Comparison of ENCODE assay signal across 14 cellular contexts in genomic region chr3:129176051-129176450, GRCh38. TPM values are rescaled to one million over a fixed set of nuclear protein-coding genes. Genes with fewer than 3 reads are reported as not detected.
A peak's percentile ranks its signal among the peaks of the same experiment; 100 is the strongest.
DNase-seq lines count a peak whose midpoint lies in the region; ATAC-seq and TF ChIP-seq lines count a peak whose summit lies in the region.
"Had no signal": no experiment of that assay in that cellular context is flagged by ENCODE, and none has a peak within 500 bp of the region (broad histone marks: within the 10 kb centered on the region; RNA-seq: fewer than 3 reads in every experiment).

No MANE protein-coding gene starts in this region.

- H3K9me3 ChIP-seq in right cardiac atrium (ENCODE audit: control insufficient read depth, low read length) = no peaks in the 10 kb centered on the region
- no peaks in the 10 kb centered on the region for H3K9me3 ChIP-seq in WERI-Rb-1 (ENCODE audit: severe bottlenecking)

- H3K36me3 ChIP-seq in WERI-Rb-1 = peaks cover 82% of the 10 kb centered on the region

- intact Hi-C loops in left ventricle myocardium superior (cut with micrococcal nuclease) (no loop called here), cardiac septum (cut with DNase I) (no loop called here), right cardiac atrium (cut with DNase I) (no loop called here)

- DNase-seq in left ventricle myocardium superior (no peak), cardiac septum (ENCODE audit: low spot score) (no peak), right cardiac atrium (no peak), type B pancreatic cell (ENCODE audit: extremely low spot score, unreplicated experiment) (no peak), WERI-Rb-1 (no peak), T1000 (lab: John Stamatoyannopoulos, UW) (no peak), cortex of kidney (lab: John Stamatoyannopoulos, UW) (no peak)
- no peak for DNase-seq in activated CD8-positive, alpha-beta T cell treated with anti-CD3 and anti-CD28 coated beads, Interleukin-2, amount 10 ng/mL, durations not matched to agents 7 days and 5 days
- DNase-seq: activated CD4-positive, CD25-positive, alpha-beta regulatory T cell; DMS53; foreskin keratinocyte; NCI-H1694 treated with DMSO at 0.1 percent for 48 hours; OCI-M1 had no signal

- H3K27ac Mint-ChIP-seq in activated CD8-positive, alpha-beta T cell treated with anti-CD3 and anti-CD28 coated beads, Interleukin-2, amount 10 ng/mL, durations not matched to agents 7 days and 5 days = peak overlapping the region; percentile 23
- H3K27ac Mint-ChIP-seq in type B pancreatic cell = peak overlapping the region; percentile 1

- WGBS in right cardiac atrium = 53% methylated on average over 1 of the region's 1 CpG

- POLR2A ChIA-PET in activated CD8-positive, alpha-beta T cell treated with anti-CD3 and anti-CD28 coated beads, Interleukin-2, amount 10 ng/mL, durations not matched to agents 7 days and 5 days (lab: Charles Lee) = interaction anchor here (1.5 kb wide), 1 partner anchor 14 kb away, joined by 3 read pairs; no protein-coding TSS in a partner anchor

- TF ChIP-seq CTCF in type B pancreatic cell (conservative IDR thresholded peaks at IDR 0.05) (no peak), WERI-Rb-1 (IDR thresholded peaks at IDR 0.05; ENCODE audit: low read depth, low read length) (no peak)

- peaks cover 68% of the 10 kb centered on the region for H3K36me3 Mint-ChIP-seq in activated CD8-positive, alpha-beta T cell treated with anti-CD3 and anti-CD28 coated beads, Interleukin-2, amount 10 ng/mL, durations not matched to agents 7 days and 5 days (ENCODE audit: low read depth)
- H3K36me3 Mint-ChIP-seq in type B pancreatic cell = peaks cover 20% of the 10 kb centered on the region

- H3K27ac ChIP-seq in right cardiac atrium (ENCODE audit: low read length) (peak overlapping the region; percentile 24), WERI-Rb-1 (no peak overlapping the region)
- H3K27ac ChIP-seq: foreskin keratinocyte had no signal

- H3K27me3 ChIP-seq in right cardiac atrium (ENCODE audit: control insufficient read depth, insufficient read depth) = no peaks in the 10 kb centered on the region
- H3K27me3 ChIP-seq in WERI-Rb-1 (ENCODE audit: insufficient read depth, low read depth, severe bottlenecking) = no peaks in the 10 kb centered on the region
- H3K27me3 ChIP-seq: foreskin keratinocyte had no signal

- CTCF ChIA-PET in activated CD8-positive, alpha-beta T cell treated with anti-CD3 and anti-CD28 coated beads, Interleukin-2, amount 10 ng/mL, durations not matched to agents 7 days and 5 days (lab: Charles Lee) = interaction anchor here (3.1 kb wide), 1 partner anchor 14 kb away, joined by 15 read pairs; no protein-coding TSS in a partner anchor

- H3K4me3 Mint-ChIP-seq in activated CD8-positive, alpha-beta T cell treated with anti-CD3 and anti-CD28 coated beads, Interleukin-2, amount 10 ng/mL, durations not matched to agents 7 days and 5 days = no peak overlapping the region
- no peak overlapping the region for H3K4me3 Mint-ChIP-seq in type B pancreatic cell

- peak; percentile 35 for ATAC-seq in left ventricle myocardium superior
- ATAC-seq in activated CD8-positive, alpha-beta T cell treated with anti-CD3 and anti-CD28 coated beads, Interleukin-2, amount 10 ng/mL, durations not matched to agents 7 days and 5 days = no peak
- no peak for ATAC-seq in right cardiac atrium
- ATAC-seq: foreskin keratinocyte had no signal

- no peak overlapping the region for H3K4me3 ChIP-seq in right cardiac atrium (ENCODE audit: low read length)
- no peak overlapping the region for H3K4me3 ChIP-seq in WERI-Rb-1 (ENCODE audit: low read depth, low read length)

- peaks cover 8% of the 10 kb centered on the region for H3K4me1 ChIP-seq in right cardiac atrium (ENCODE audit: control insufficient read depth, insufficient read depth, low read length)

- no peaks in the 10 kb centered on the region for H3K9me3 Mint-ChIP-seq in activated CD8-positive, alpha-beta T cell treated with anti-CD3 and anti-CD28 coated beads, Interleukin-2, amount 10 ng/mL, durations not matched to agents 7 days and 5 days (ENCODE audit: insufficient read depth)
- no peaks in the 10 kb centered on the region for H3K9me3 Mint-ChIP-seq in type B pancreatic cell
- H3K9me3 Mint-ChIP-seq: brain had no signal

- H3K4me1 Mint-ChIP-seq in activated CD8-positive, alpha-beta T cell treated with anti-CD3 and anti-CD28 coated beads, Interleukin-2, amount 10 ng/mL, durations not matched to agents 7 days and 5 days (ENCODE audit: low read depth) = peaks cover 72% of the 10 kb centered on the region
- H3K4me1 Mint-ChIP-seq in type B pancreatic cell (ENCODE audit: unreplicated experiment) = peaks cover 22% of the 10 kb centered on the region

- no peaks in the 10 kb centered on the region for H3K27me3 Mint-ChIP-seq in activated CD8-positive, alpha-beta T cell treated with anti-CD3 and anti-CD28 coated beads, Interleukin-2, amount 10 ng/mL, durations not matched to agents 7 days and 5 days (ENCODE audit: low read depth)
- H3K27me3 Mint-ChIP-seq in type B pancreatic cell = no peaks in the 10 kb centered on the region
- H3K27me3 Mint-ChIP-seq: brain had no signal

RNA-seq across cellular contexts. Expression of gene CNBP, which starts 7.6 kb away (rescaled TPM):
- 531 TPM for total RNA-seq in left ventricle myocardium superior
- 458 TPM for total RNA-seq in cardiac septum
- 100 to 1,000 TPM; 263 to 273 TPM for total RNA-seq in activated CD8-positive, alpha-beta T cell treated with anti-CD3 and anti-CD28 coated beads, Interleukin-2, amount 10 ng/mL, durations not matched to agents 7 days and 5 days
- total RNA-seq in right cardiac atrium = 100 to 1,000 TPM; 368 to 537 (median 429) TPM
- 453 TPM for polyA plus RNA-seq in right cardiac atrium
- 238 and 260 TPM in 2 replicates for total RNA-seq in type B pancreatic cell (ENCODE audit: low replicate concordance)

RNA-seq across cellular contexts. Expression of gene ISY1, which starts 15.2 kb away (rescaled TPM):
- 25.9 TPM for total RNA-seq in left ventricle myocardium superior
- 23.9 TPM for total RNA-seq in cardiac septum
- total RNA-seq in activated CD8-positive, alpha-beta T cell treated with anti-CD3 and anti-CD28 coated beads, Interleukin-2, amount 10 ng/mL, durations not matched to agents 7 days and 5 days = 10 to 100 TPM; 57.9 to 65.7 TPM
- 10 to 100 TPM; 22.7 to 30.6 (median 27.3) TPM for total RNA-seq in right cardiac atrium
- 17.4 TPM for polyA plus RNA-seq in right cardiac atrium
- 33.2 and 35.6 TPM in 2 replicates for total RNA-seq in type B pancreatic cell (ENCODE audit: low replicate concordance)

RNA-seq across cellular contexts. Expression of gene RAB43, which starts 54.4 kb away (rescaled TPM):
- total RNA-seq in left ventricle myocardium superior (3.3 TPM), cardiac septum (3.4 TPM), right cardiac atrium (1 to 10 TPM; 6.2 to 8.7 (median 7.4) TPM), type B pancreatic cell (ENCODE audit: low replicate concordance) (16.2 and 21.1 TPM in 2 replicates)
- total RNA-seq in activated CD8-positive, alpha-beta T cell treated with anti-CD3 and anti-CD28 coated beads, Interleukin-2, amount 10 ng/mL, durations not matched to agents 7 days and 5 days = 10 to 100 TPM; 56.0 to 58.7 TPM
- polyA plus RNA-seq in right cardiac atrium = 4.7 TPM
